2 cellular contexts compared by ENCODE assay signal in the genomic region with DNA sequence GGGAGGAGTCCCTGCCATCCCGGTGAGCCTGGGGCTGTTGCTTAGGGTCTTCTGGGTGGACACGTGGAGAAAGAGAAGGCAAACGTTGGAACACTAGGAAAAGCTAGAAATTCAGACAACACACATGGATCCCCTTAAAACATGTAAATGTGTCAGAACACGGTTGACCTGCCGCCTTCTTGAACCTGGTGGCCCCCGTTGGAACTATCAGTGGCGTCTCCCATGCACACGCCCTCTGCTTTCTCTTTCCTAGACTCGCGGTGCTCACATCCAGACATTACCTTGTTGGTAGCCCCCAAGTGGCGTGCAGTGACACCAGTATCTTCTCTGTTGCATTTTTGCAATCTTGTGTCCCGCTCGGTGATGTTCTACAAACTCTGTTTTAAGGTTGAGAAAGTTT.
A peak's percentile ranks its signal among the peaks of the same experiment; 100 is the strongest.
TF ChIP-seq lines count a peak whose summit lies in the region.

No MANE protein-coding gene starts in this region.

TF ChIP-seq in HEK293, 187 proteins besides CTCF, POLR2A, EP300 and RAD21:
- TF ChIP-seq, protein P1, sequence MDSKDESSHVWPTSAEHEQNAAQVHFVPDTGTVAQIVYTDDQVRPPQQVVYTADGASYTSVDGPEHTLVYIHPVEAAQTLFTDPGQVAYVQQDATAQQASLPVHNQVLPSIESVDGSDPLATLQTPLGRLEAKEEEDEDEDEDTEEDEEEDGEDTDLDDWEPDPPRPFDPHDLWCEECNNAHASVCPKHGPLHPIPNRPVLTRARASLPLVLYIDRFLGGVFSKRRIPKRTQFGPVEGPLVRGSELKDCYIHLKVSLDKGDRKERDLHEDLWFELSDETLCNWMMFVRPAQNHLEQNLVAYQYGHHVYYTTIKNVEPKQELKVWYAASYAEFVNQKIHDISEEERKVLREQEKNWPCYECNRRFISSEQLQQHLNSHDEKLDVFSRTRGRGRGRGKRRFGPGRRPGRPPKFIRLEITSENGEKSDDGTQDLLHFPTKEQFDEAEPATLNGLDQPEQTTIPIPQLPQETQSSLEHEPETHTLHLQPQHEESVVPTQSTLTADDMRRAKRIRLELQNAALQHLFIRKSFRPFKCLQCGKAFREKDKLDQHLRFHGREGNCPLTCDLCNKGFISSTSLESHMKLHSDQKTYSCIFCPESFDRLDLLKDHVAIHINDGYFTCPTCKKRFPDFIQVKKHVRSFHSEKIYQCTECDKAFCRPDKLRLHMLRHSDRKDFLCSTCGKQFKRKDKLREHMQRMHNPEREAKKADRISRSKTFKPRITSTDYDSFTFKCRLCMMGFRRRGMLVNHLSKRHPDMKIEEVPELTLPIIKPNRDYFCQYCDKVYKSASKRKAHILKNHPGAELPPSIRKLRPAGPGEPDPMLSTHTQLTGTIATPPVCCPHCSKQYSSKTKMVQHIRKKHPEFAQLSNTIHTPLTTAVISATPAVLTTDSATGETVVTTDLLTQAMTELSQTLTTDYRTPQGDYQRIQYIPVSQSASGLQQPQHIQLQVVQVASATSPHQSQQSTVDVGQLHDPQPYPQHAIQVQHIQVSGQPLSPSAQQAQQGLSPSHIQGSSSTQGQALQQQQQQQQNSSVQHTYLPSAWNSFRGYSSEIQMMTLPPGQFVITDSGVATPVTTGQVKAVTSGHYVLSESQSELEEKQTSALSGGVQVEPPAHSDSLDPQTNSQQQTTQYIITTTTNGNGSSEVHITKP (tag by site-specific recombination; IDR thresholded peaks at IDR 0.05) = peak; percentile 53; the same call in 1 of the 2 replicates
- TF ChIP-seq ZNF433 (tag by site-specific recombination; IDR thresholded peaks at IDR 0.05; ENCODE audit: low read depth) (no peak), ZNF837 (tag by site-specific recombination; IDR thresholded peaks at IDR 0.05) (no peak), ZXDB (tag by site-specific recombination; IDR thresholded peaks at IDR 0.05) (no peak)
- TF ChIP-seq, protein P2, sequence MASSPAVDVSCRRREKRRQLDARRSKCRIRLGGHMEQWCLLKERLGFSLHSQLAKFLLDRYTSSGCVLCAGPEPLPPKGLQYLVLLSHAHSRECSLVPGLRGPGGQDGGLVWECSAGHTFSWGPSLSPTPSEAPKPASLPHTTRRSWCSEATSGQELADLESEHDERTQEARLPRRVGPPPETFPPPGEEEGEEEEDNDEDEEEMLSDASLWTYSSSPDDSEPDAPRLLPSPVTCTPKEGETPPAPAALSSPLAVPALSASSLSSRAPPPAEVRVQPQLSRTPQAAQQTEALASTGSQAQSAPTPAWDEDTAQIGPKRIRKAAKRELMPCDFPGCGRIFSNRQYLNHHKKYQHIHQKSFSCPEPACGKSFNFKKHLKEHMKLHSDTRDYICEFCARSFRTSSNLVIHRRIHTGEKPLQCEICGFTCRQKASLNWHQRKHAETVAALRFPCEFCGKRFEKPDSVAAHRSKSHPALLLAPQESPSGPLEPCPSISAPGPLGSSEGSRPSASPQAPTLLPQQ (tag by site-specific recombination; IDR thresholded peaks at IDR 0.05) = no peak
TF ChIP-seq in HEK293: peak in this region for 1.

TF ChIP-seq in K562, 482 proteins besides CTCF, POLR2A, EP300 and RAD21 (continued from another document):
- TF ChIP-seq, protein P3, sequence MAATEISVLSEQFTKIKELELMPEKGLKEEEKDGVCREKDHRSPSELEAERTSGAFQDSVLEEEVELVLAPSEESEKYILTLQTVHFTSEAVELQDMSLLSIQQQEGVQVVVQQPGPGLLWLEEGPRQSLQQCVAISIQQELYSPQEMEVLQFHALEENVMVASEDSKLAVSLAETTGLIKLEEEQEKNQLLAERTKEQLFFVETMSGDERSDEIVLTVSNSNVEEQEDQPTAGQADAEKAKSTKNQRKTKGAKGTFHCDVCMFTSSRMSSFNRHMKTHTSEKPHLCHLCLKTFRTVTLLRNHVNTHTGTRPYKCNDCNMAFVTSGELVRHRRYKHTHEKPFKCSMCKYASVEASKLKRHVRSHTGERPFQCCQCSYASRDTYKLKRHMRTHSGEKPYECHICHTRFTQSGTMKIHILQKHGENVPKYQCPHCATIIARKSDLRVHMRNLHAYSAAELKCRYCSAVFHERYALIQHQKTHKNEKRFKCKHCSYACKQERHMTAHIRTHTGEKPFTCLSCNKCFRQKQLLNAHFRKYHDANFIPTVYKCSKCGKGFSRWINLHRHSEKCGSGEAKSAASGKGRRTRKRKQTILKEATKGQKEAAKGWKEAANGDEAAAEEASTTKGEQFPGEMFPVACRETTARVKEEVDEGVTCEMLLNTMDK (IDR thresholded peaks at IDR 0.05; ENCODE audit: borderline replicate concordance, insufficient read depth, low read depth, low read length, poor library complexity, severe bottlenecking) = peak; percentile 20
- TF ChIP-seq ZNF431 (CRISPR knock-in tag; IDR thresholded peaks at IDR 0.05) = no peak
- TF ChIP-seq, protein P4, sequence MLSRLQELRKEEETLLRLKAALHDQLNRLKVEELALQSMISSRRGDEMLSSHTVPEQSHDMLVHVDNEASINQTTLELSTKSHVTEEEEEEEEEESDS (CRISPR knock-in tag; IDR thresholded peaks at IDR 0.05) = no peak
- peak; percentile 32; the same call in 1 of the 2 replicates for TF ChIP-seq SUPT5H (IDR thresholded peaks at IDR 0.05)
- TF ChIP-seq, protein P5, sequence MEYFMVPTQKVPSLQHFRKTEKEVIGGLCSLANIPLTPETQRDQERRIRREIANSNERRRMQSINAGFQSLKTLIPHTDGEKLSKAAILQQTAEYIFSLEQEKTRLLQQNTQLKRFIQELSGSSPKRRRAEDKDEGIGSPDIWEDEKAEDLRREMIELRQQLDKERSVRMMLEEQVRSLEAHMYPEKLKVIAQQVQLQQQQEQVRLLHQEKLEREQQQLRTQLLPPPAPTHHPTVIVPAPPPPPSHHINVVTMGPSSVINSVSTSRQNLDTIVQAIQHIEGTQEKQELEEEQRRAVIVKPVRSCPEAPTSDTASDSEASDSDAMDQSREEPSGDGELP (CRISPR knock-in tag; IDR thresholded peaks at IDR 0.05; ENCODE audit: borderline replicate concordance) = 0 out of 2 replicates have a peak, but pooled peaks have one; percentile 13
- TF ChIP-seq ZBTB1 (CRISPR knock-in tag; IDR thresholded peaks at IDR 0.05; ENCODE audit: borderline replicate concordance, low read depth) = 0 out of 2 replicates have a peak, but pooled peaks have one; percentile 40
- no peak for TF ChIP-seq ZNF780A (CRISPR knock-in tag; IDR thresholded peaks at IDR 0.05)
- TF ChIP-seq, protein P6, sequence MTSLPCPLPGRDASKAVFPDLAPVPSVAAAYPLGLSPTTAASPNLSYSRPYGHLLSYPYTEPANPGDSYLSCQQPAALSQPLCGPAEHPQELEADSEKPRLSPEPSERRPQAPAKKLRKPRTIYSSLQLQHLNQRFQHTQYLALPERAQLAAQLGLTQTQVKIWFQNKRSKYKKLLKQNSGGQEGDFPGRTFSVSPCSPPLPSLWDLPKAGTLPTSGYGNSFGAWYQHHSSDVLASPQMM (CRISPR knock-in tag; IDR thresholded peaks at IDR 0.05) = no peak
- TF ChIP-seq, protein P1 (IDR thresholded peaks at IDR 0.05; ENCODE audit: partially characterized antibody) = peak; percentile 80
- TF ChIP-seq NRF1 (conservative IDR thresholded peaks at IDR 0.05 in 1 of 2, IDR thresholded peaks at IDR 0.05 in 1 of 2) = 0 out of 4 replicates have a peak, but pooled peaks of 1 of the 2 experiments have one; percentile 11
- TF ChIP-seq TAF9B (IDR thresholded peaks at IDR 0.05; ENCODE audit: partially characterized antibody) = no peak
- TF ChIP-seq, protein P7, sequence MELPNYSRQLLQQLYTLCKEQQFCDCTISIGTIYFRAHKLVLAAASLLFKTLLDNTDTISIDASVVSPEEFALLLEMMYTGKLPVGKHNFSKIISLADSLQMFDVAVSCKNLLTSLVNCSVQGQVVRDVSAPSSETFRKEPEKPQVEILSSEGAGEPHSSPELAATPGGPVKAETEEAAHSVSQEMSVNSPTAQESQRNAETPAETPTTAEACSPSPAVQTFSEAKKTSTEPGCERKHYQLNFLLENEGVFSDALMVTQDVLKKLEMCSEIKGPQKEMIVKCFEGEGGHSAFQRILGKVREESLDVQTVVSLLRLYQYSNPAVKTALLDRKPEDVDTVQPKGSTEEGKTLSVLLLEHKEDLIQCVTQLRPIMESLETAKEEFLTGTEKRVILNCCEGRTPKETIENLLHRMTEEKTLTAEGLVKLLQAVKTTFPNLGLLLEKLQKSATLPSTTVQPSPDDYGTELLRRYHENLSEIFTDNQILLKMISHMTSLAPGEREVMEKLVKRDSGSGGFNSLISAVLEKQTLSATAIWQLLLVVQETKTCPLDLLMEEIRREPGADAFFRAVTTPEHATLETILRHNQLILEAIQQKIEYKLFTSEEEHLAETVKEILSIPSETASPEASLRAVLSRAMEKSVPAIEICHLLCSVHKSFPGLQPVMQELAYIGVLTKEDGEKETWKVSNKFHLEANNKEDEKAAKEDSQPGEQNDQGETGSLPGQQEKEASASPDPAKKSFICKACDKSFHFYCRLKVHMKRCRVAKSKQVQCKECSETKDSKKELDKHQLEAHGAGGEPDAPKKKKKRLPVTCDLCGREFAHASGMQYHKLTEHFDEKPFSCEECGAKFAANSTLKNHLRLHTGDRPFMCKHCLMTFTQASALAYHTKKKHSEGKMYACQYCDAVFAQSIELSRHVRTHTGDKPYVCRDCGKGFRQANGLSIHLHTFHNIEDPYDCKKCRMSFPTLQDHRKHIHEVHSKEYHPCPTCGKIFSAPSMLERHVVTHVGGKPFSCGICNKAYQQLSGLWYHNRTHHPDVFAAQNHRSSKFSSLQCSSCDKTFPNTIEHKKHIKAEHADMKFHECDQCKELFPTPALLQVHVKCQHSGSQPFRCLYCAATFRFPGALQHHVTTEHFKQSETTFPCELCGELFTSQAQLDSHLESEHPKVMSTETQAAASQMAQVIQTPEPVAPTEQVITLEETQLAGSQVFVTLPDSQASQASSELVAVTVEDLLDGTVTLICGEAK (IDR thresholded peaks at IDR 0.05) = no peak
- TF ChIP-seq, protein P7 (CRISPR knock-in tag; IDR thresholded peaks at IDR 0.05) = no peak
- TF ChIP-seq THRAP3 (IDR thresholded peaks at IDR 0.05; ENCODE audit: borderline replicate concordance) = no peak
- TF ChIP-seq L3MBTL2 (IDR thresholded peaks at IDR 0.05) = no peak
TF ChIP-seq in K562: peak in this region for 9.
